16 cellular contexts compared by ENCODE assay signal in genomic region chr22:27581241-27581640, GRCh38.
A peak's percentile ranks its signal among the peaks of the same experiment; 100 is the strongest.
DNase-seq lines count a peak whose midpoint lies in the region; ATAC-seq and TF ChIP-seq lines count a peak whose summit lies in the region.
"Had no signal": no experiment of that assay in that cellular context is flagged by ENCODE, and none has a peak within 500 bp of the region (broad histone marks: within the 10 kb centered on the region; RNA-seq: fewer than 3 reads in every experiment).

No MANE protein-coding gene starts in this region.

- H3K4me3 Mint-ChIP-seq in neural progenitor cell (no peak overlapping the region), osteocyte (ENCODE audit: unreplicated experiment) (no peak overlapping the region)
- H3K4me3 Mint-ChIP-seq in stimulated activated naive CD8-positive, alpha-beta T cell treated with anti-CD3 and anti-CD28 coated beads, Interleukin-15, amount 100 ng/mL, for 72 hours, result no peak overlapping the region
- H3K4me3 Mint-ChIP-seq: CD14-positive monocyte; CD8-positive, alpha-beta memory T cell; GM23338 had no signal

- no peak for DNase-seq in RWPE1 (ENCODE audit: low spot score)
- no peak for DNase-seq in esophagus muscularis mucosa (ENCODE audit: extremely low spot score)
- no peak for DNase-seq in neural progenitor cell (ENCODE audit: low spot score)
- DNase-seq in inferior parietal cortex (ENCODE audit: extremely low spot score), result no peak
- no peak for DNase-seq in osteocyte (ENCODE audit: extremely low spot score, unreplicated experiment)
- no peak for DNase-seq in stimulated activated naive CD8-positive, alpha-beta T cell treated with anti-CD3 and anti-CD28 coated beads, Interleukin-15, amount 100 ng/mL, for 72 hours
- DNase-seq: BE2C; Caco-2; CD8-positive, alpha-beta memory T cell; DMS53; GF-D8; H7 had no signal

- H3K27me3 ChIP-seq in esophagus muscularis mucosa (no peaks in the 10 kb centered on the region), neural progenitor cell (peaks cover 24% of the 10 kb centered on the region)

- H3K4me1 ChIP-seq in esophagus muscularis mucosa (peaks cover 3 to 44% (median 37%) of the 10 kb centered on the region in 4 donors), neural progenitor cell (peaks cover 11% of the 10 kb centered on the region)
- H3K4me1 ChIP-seq: BE2C, Caco-2 had no signal

- no peak for TF ChIP-seq EP300 in esophagus muscularis mucosa (IDR thresholded peaks at IDR 0.05)

- H3K36me3 Mint-ChIP-seq in neural progenitor cell, result no peaks in the 10 kb centered on the region
- H3K36me3 Mint-ChIP-seq in osteocyte (ENCODE audit: unreplicated experiment), result no peaks in the 10 kb centered on the region
- H3K36me3 Mint-ChIP-seq: CD14-positive monocyte; CD8-positive, alpha-beta memory T cell had no signal

- H3K4me1 Mint-ChIP-seq in neural progenitor cell (peaks cover 56% of the 10 kb centered on the region), osteocyte (ENCODE audit: unreplicated experiment) (peaks cover 22% of the 10 kb centered on the region)
- no peaks in the 10 kb centered on the region for H3K4me1 Mint-ChIP-seq in stimulated activated naive CD8-positive, alpha-beta T cell treated with anti-CD3 and anti-CD28 coated beads, Interleukin-15, amount 100 ng/mL, for 72 hours
- H3K4me1 Mint-ChIP-seq: CD8-positive, alpha-beta memory T cell had no signal

- no peak overlapping the region for H3K9ac ChIP-seq in neural progenitor cell

- peak overlapping the region; percentile 33 for H3K27ac Mint-ChIP-seq in neural progenitor cell
- no peak overlapping the region for H3K27ac Mint-ChIP-seq in osteocyte (ENCODE audit: unreplicated experiment)
- no peak overlapping the region for H3K27ac Mint-ChIP-seq in stimulated activated naive CD8-positive, alpha-beta T cell treated with anti-CD3 and anti-CD28 coated beads, Interleukin-15, amount 100 ng/mL, for 72 hours
- H3K27ac Mint-ChIP-seq: CD8-positive, alpha-beta memory T cell; GM23338 had no signal

- TF ChIP-seq POLR2A in esophagus muscularis mucosa (IDR thresholded peaks at IDR 0.05; ENCODE audit: low read depth), result no peak

- H3F3A ChIP-seq in neural progenitor cell (ENCODE audit: low read depth), result peaks cover 13% of the 10 kb centered on the region

- no peak overlapping the region for H3K4me2 ChIP-seq in neural progenitor cell
- H3K4me2 ChIP-seq: GM23338 had no signal

- H4K20me1 ChIP-seq in neural progenitor cell (ENCODE audit: low read depth), result no peaks in the 10 kb centered on the region

- H3K27me3 Mint-ChIP-seq in neural progenitor cell (ENCODE audit: insufficient read depth, low read depth) (peaks cover 22% of the 10 kb centered on the region), osteocyte (ENCODE audit: unreplicated experiment) (no peaks in the 10 kb centered on the region)
- peaks cover 24% of the 10 kb centered on the region for H3K27me3 Mint-ChIP-seq in stimulated activated naive CD8-positive, alpha-beta T cell treated with anti-CD3 and anti-CD28 coated beads, Interleukin-15, amount 100 ng/mL, for 72 hours

- H2AFZ ChIP-seq in neural progenitor cell (replicated peaks), result no peak overlapping the region
- H2AFZ ChIP-seq: GM23338 had no signal

- POLR2A ChIA-PET in RWPE1 (lab: Yijun Ruan, JAX; ENCODE audit: low non-redundant PET), result no interaction called here

- H3K27ac ChIP-seq in RWPE1 (0 out of 2 replicates have a peak overlapping the region, but pooled peaks have one; percentile 17), esophagus muscularis mucosa (replicated peaks in 1 of 4) (peak overlapping the region in 3 of 4 donors; percentile 27 to 70 (median 52)), neural progenitor cell (no peak overlapping the region), temporal lobe (ENCODE audit: low read depth, low read length) (peak overlapping the region; percentile 60)

- CTCF ChIA-PET in RWPE1 (lab: Yijun Ruan, JAX), result no interaction called here

- H3K9me3 ChIP-seq in esophagus muscularis mucosa (no peaks in the 10 kb centered on the region), neural progenitor cell (ENCODE audit: low read depth) (no peaks in the 10 kb centered on the region)
- H3K9me3 ChIP-seq: BE2C, Caco-2 had no signal

- H3K9me3 Mint-ChIP-seq in neural progenitor cell (no peaks in the 10 kb centered on the region), osteocyte (ENCODE audit: unreplicated experiment) (no peaks in the 10 kb centered on the region)
- H3K9me3 Mint-ChIP-seq in stimulated activated naive CD8-positive, alpha-beta T cell treated with anti-CD3 and anti-CD28 coated beads, Interleukin-15, amount 100 ng/mL, for 72 hours, result no peaks in the 10 kb centered on the region
- H3K9me3 Mint-ChIP-seq: CD14-positive monocyte; CD8-positive, alpha-beta memory T cell; GM23338 had no signal

- TF ChIP-seq CTCF in RWPE1 (conservative IDR thresholded peaks at IDR 0.05; ENCODE audit: low read depth), result no peak
- TF ChIP-seq CTCF in esophagus muscularis mucosa (IDR thresholded peaks at IDR 0.05), result no peak
- TF ChIP-seq CTCF in neural progenitor cell (IDR thresholded peaks at IDR 0.05), result no peak
- no peak for TF ChIP-seq CTCF in osteocyte (IDR thresholded peaks at IDR 0.05)

- no peaks in the 10 kb centered on the region for H3K79me2 ChIP-seq in neural progenitor cell (ENCODE audit: low read depth)

- intact Hi-C loops in esophagus muscularis mucosa (cut with DNase I), result no loop called here

- no peaks in the 10 kb centered on the region for H3K36me3 ChIP-seq in esophagus muscularis mucosa
- H3K36me3 ChIP-seq in neural progenitor cell, result no peaks in the 10 kb centered on the region
- H3K36me3 ChIP-seq: BE2C had no signal

- 82% methylated on average over 7 of the region's 8 CpGs for WGBS in esophagus muscularis mucosa

- no peak for ATAC-seq in stimulated activated naive CD8-positive, alpha-beta T cell treated with anti-CD3 and anti-CD28 coated beads, Interleukin-15, amount 100 ng/mL, for 72 hours
- ATAC-seq in GM21515 (IDR thresholded peaks at IDR 0.05; ENCODE audit: unreplicated experiment), result no peak
- ATAC-seq: GM23338 had no signal

- H3K4me3 ChIP-seq in esophagus muscularis mucosa (no peak overlapping the region), neural progenitor cell (no peak overlapping the region)
- H3K4me3 ChIP-seq: GM23338 had no signal
